Comparison of ENCODE assay signal across 9 cellular contexts in genomic region chr15:94206463-94207167, GRCh38.
DNase-seq lines count a peak whose midpoint lies in the region; ATAC-seq lines count a peak whose summit lies in the region.
"Had no signal": no experiment of that assay in that cellular context is flagged by ENCODE, and none has a peak within 500 bp of the region (broad histone marks: within the 10 kb centered on the region; RNA-seq: fewer than 3 reads in every experiment).

No MANE protein-coding gene starts in this region.

- peak overlapping the region; percentile 16 for H3K4me3 Mint-ChIP-seq in central memory CD8-positive, alpha-beta T cell

- H3K27ac Mint-ChIP-seq in central memory CD8-positive, alpha-beta T cell (ENCODE audit: low read depth), result no peak overlapping the region
- H3K27ac Mint-ChIP-seq: IgD-negative memory B cell had no signal

- peaks cover 11% of the 10 kb centered on the region for H3K27me3 Mint-ChIP-seq in central memory CD8-positive, alpha-beta T cell

- H3K36me3 Mint-ChIP-seq in central memory CD8-positive, alpha-beta T cell (ENCODE audit: insufficient read depth), result peaks cover 1% of the 10 kb centered on the region
- H3K36me3 Mint-ChIP-seq: IgD-negative memory B cell had no signal

- H3K9me3 Mint-ChIP-seq in central memory CD8-positive, alpha-beta T cell, result no peaks in the 10 kb centered on the region

- peaks cover 6% of the 10 kb centered on the region for H3K4me1 Mint-ChIP-seq in central memory CD8-positive, alpha-beta T cell

- ATAC-seq in central memory CD8-positive, alpha-beta T cell (replicated peaks; ENCODE audit: extremely low read depth, poor library complexity, severe bottlenecking), result peak; percentile 19
- peak; percentile 95 for ATAC-seq in stimulated activated naive CD8-positive, alpha-beta T cell treated with anti-CD3 and anti-CD28 coated beads, Interleukin-15, Interleukin-2, amounts not matched to agents 100 U/mL and 50 U/mL, for 24 hours
- ATAC-seq in GM18498 (IDR thresholded peaks at IDR 0.05; ENCODE audit: unreplicated experiment), result no peak

- DNase-seq in activated T-cell treated with anti-CD3 and anti-CD28 coated beads for 24 hours (ENCODE audit: low read depth), result peak; percentile 12
- DNase-seq in activated T-cell treated with anti-CD3 and anti-CD28 coated beads, Interleukin-2, amount 50 U/mL, for 1 hour, result no peak
- peak; percentile 95 for DNase-seq in OCI-M1 (lab: John Stamatoyannopoulos, UW)
- no peak for DNase-seq in central memory CD8-positive, alpha-beta T cell (ENCODE audit: low spot score in 2 of 2)
- peak; percentile 40 for DNase-seq in stimulated activated naive CD8-positive, alpha-beta T cell treated with anti-CD3 and anti-CD28 coated beads, Interleukin-15, Interleukin-2, amounts not matched to agents 100 U/mL and 50 U/mL, for 24 hours
- no peak for DNase-seq in kidney glomerular epithelial cell (lab: John Stamatoyannopoulos, UW)
- no peak for DNase-seq in cerebellar nuclear complex (lab: John Stamatoyannopoulos, UW)

Comparison
In these comparisons a context has a peak if more than half of its experiments do, and no peak if none do; other contexts are left out.
1. DNase-seq: peak in activated T-cell treated with anti-CD3 and anti-CD28 coated beads for 24 hours (single experiment), OCI-M1 (single experiment) and stimulated activated naive CD8-positive, alpha-beta T cell treated with anti-CD3 and anti-CD28 coated beads, Interleukin-15, Interleukin-2, amounts not matched to agents 100 U/mL and 50 U/mL, for 24 hours (single experiment); none in activated T-cell treated with anti-CD3 and anti-CD28 coated beads, Interleukin-2, amount 50 U/mL, for 1 hour (single experiment), central memory CD8-positive, alpha-beta T cell (0 of 2), kidney glomerular epithelial cell (single experiment) and cerebellar nuclear complex (0 of 2).